In genomic region chr10:47942351-47943019, GRCh38 we compare ENCODE assay signal across 14 cellular contexts. TPM values are rescaled to one million over a fixed set of nuclear protein-coding genes. Genes with fewer than 3 reads are reported as not detected.
DNase-seq lines count a peak whose midpoint lies in the region; ATAC-seq, FAIRE-seq and TF ChIP-seq lines count a peak whose summit lies in the region.
"Not testable (repeated sequence)": the region's sequence is repeated elsewhere in the genome, so short reads cannot be mapped to it uniquely, and the experiment has no call there.
"Had no signal": no experiment of that assay in that cellular context is flagged by ENCODE, and none has a peak within 500 bp of the region (broad histone marks: within the 10 kb centered on the region; RNA-seq: fewer than 3 reads in every experiment).

No MANE protein-coding gene starts in this region.

- not testable (repeated sequence) for TF ChIP-seq CTCF in astrocyte (IDR thresholded peaks at IDR 0.05; ENCODE audit: insufficient read depth, low read depth, low read length); esophagus muscularis mucosa (IDR thresholded peaks at IDR 0.05); right atrium auricular region (IDR thresholded peaks at IDR 0.05); lung (IDR thresholded peaks at IDR 0.05; ENCODE audit: control extremely low read depth, extremely low read depth)

- not testable (repeated sequence) for TF ChIP-seq POLR2A in esophagus muscularis mucosa (IDR thresholded peaks at IDR 0.05; ENCODE audit: low read depth)

- peak overlapping the region; percentile 9 for H3K27ac Mint-ChIP-seq in astrocyte (ENCODE audit: unreplicated experiment)

- 71% methylated on average over 1 of the region's 8 CpGs for WGBS in esophagus muscularis mucosa
- 67 to 75% methylated on average over 1 to 4 of the region's 8 CpGs for WGBS in lung, 2 donors

- ATAC-seq in lung (ENCODE audit: insufficient read depth, low FRiP score), result not testable (repeated sequence)

- not testable (repeated sequence) for H3K4me1 ChIP-seq in astrocyte (ENCODE audit: insufficient read depth, low read length); esophagus muscularis mucosa; right atrium auricular region; lung (ENCODE audit: control insufficient read depth in 2 of 2, insufficient read depth in 2 of 2, low read length in 2 of 2); rectal smooth muscle tissue (ENCODE audit: control insufficient read depth, insufficient read depth, low read length)

- H3K36me3 Mint-ChIP-seq in astrocyte (ENCODE audit: low read depth, unreplicated experiment), result not testable (repeated sequence)

- not testable (repeated sequence) for H3K4me2 ChIP-seq in astrocyte (ENCODE audit: low read length)

- intact Hi-C loops in esophagus muscularis mucosa (cut with DNase I), result not testable (repeated sequence)

- not testable (repeated sequence) for H3K4me3 Mint-ChIP-seq in astrocyte (ENCODE audit: unreplicated experiment)

- FAIRE-seq in astrocyte (lab: Jason Lieb, UNC), result not testable (repeated sequence)

- H3K27ac ChIP-seq in astrocyte (ENCODE audit: low read depth, low read length); esophagus muscularis mucosa (replicated peaks in 1 of 4); lung (ENCODE audit: low read depth in 1 of 2, low read length in 1 of 2): not testable (repeated sequence)
- H3K27ac ChIP-seq in right atrium auricular region (peak overlapping the region in 1 of 2 donors; percentile 79), rectal smooth muscle tissue (ENCODE audit: low read depth, low read length) (peak overlapping the region; percentile 2)

- not testable (repeated sequence) for H3K36me3 ChIP-seq in astrocyte (ENCODE audit: insufficient read depth, low read length); esophagus muscularis mucosa; right atrium auricular region; lung (ENCODE audit: control insufficient read depth in 2 of 2, insufficient read depth in 2 of 2, low read length in 2 of 2); rectal smooth muscle tissue (ENCODE audit: control insufficient read depth, insufficient read depth, low read length)

- not testable (repeated sequence) for H3K4me1 Mint-ChIP-seq in astrocyte (ENCODE audit: low read depth, unreplicated experiment)

- H3K9me3 Mint-ChIP-seq in astrocyte (ENCODE audit: unreplicated experiment), result not testable (repeated sequence)

- not testable (repeated sequence) for H2AFZ ChIP-seq in astrocyte (ENCODE audit: low read depth, low read length)

- H3K9me3 ChIP-seq in astrocyte (ENCODE audit: insufficient read depth, low read depth, low read length); esophagus muscularis mucosa; right atrium auricular region; lung (ENCODE audit: control insufficient read depth in 2 of 2, insufficient read depth in 1 of 2, low read length in 1 of 2): not testable (repeated sequence)

- not testable (repeated sequence) for TF ChIP-seq EP300 in esophagus muscularis mucosa (IDR thresholded peaks at IDR 0.05)

- H3K4me3 ChIP-seq in astrocyte (ENCODE audit: insufficient read depth, low read depth, low read length); esophagus muscularis mucosa; right atrium auricular region; lung; rectal smooth muscle tissue (ENCODE audit: low read length): not testable (repeated sequence)

- not testable (repeated sequence) for H4K20me1 ChIP-seq in astrocyte (ENCODE audit: insufficient read depth, low read length)

- H3K27me3 Mint-ChIP-seq in astrocyte (ENCODE audit: low read depth, unreplicated experiment), result not testable (repeated sequence)

- H3K27me3 ChIP-seq in astrocyte (ENCODE audit: insufficient read depth, low read length); esophagus muscularis mucosa; right atrium auricular region; lung (ENCODE audit: control insufficient read depth, insufficient read depth); rectal smooth muscle tissue (ENCODE audit: control insufficient read depth, insufficient read depth, low read length): not testable (repeated sequence)

- DNase-seq in H4 (ENCODE audit: low spot score) (peak; percentile 2), NCI-H748 (lab: John Stamatoyannopoulos, UW; ENCODE audit: unreplicated experiment) (peak; percentile 1), esophagus muscularis mucosa (ENCODE audit: extremely low spot score) (peak; percentile 62), right atrium auricular region (ENCODE audit: low spot score) (peak; percentile 60), lung (ENCODE audit: low spot score) (peak; percentile 6)
- not testable (repeated sequence) for DNase-seq in astrocyte (ENCODE audit: low read depth)

- H3K9ac ChIP-seq in astrocyte (ENCODE audit: low read length); rectal smooth muscle tissue (ENCODE audit: low read length): not testable (repeated sequence)

- not testable (repeated sequence) for H3K79me2 ChIP-seq in astrocyte (ENCODE audit: insufficient read depth, low read length)

RNA-seq across cellular contexts. Expression of gene NPY4R2, which starts 24.0 kb away (rescaled TPM):
- 0.12 TPM in 1 of 2 replicates, not detected in the other for total RNA-seq in H4 (2014; rRNA removed; shearing (Covaris generic))
- total RNA-seq in astrocyte (not detected in 2 replicates), esophagus muscularis mucosa (not detected), right atrium auricular region (1 to 10 TPM in 1 of 2 donors, not detected in 1; 1.1 TPM), lung (10 to 100 TPM in 1 of 2 donors, 1 to 10 TPM in 1; 2.9 to 36.8 TPM)
- under 1 TPM; 0.07 to 0.45 TPM for polyA plus RNA-seq in lung
- total RNA-seq: activated CD4-positive, alpha-beta T cell treated with anti-CD3 and anti-CD28 coated beads for 36 hours; activated CD8-positive, alpha-beta T cell treated with anti-CD3 and anti-CD28 coated beads for 36 hours; activated T-helper 1 cell treated with anti-CD3 and anti-CD28 coated beads, Interleukin-12 subunit alpha, Interleukin-12 subunit beta, Interleukin-2, Interleukin-4 antibody, amounts not matched to agents 30 ng/mL and 10 ng/mL and 1 ng/mL, durations not matched to agents 14 hours and 24 hours and 36 hours; myocyte; PC-9; tibial nerve had no signal

RNA-seq across cellular contexts. Expression of gene FAM25C, which starts 57.1 kb away (rescaled TPM):
- total RNA-seq in H4 (2014; rRNA removed; shearing (Covaris generic)), result not detected in 2 replicates
- total RNA-seq in astrocyte, result not detected in 2 replicates
- total RNA-seq in esophagus muscularis mucosa, result not detected
- total RNA-seq in right atrium auricular region, result not detected
- total RNA-seq in lung, result not detected
- polyA plus RNA-seq in lung, result not detected
- total RNA-seq: activated CD4-positive, alpha-beta T cell treated with anti-CD3 and anti-CD28 coated beads for 36 hours; activated CD8-positive, alpha-beta T cell treated with anti-CD3 and anti-CD28 coated beads for 36 hours; activated T-helper 1 cell treated with anti-CD3 and anti-CD28 coated beads, Interleukin-12 subunit alpha, Interleukin-12 subunit beta, Interleukin-2, Interleukin-4 antibody, amounts not matched to agents 30 ng/mL and 10 ng/mL and 1 ng/mL, durations not matched to agents 14 hours and 24 hours and 36 hours; myocyte; PC-9; sigmoid colon; tibial nerve had no signal
- polyA plus RNA-seq: sigmoid colon had no signal
